Comparison of ENCODE assay signal across 12 cellular contexts in genomic region chr2:30481323-30481800, GRCh38. TPM values are rescaled to one million over a fixed set of nuclear protein-coding genes. Genes with fewer than 3 reads are reported as not detected.
DNase-seq lines count a peak whose midpoint lies in the region; ATAC-seq and TF ChIP-seq lines count a peak whose summit lies in the region.
"Had no signal": no experiment of that assay in that cellular context is flagged by ENCODE, and none has a peak within 500 bp of the region (broad histone marks: within the 10 kb centered on the region; RNA-seq: fewer than 3 reads in every experiment).

No MANE protein-coding gene starts in this region.

- ATAC-seq in stimulated activated effector memory CD8-positive, alpha-beta T cell treated with anti-CD3 and anti-CD28 coated beads, Interleukin-12 subunit alpha, Interleukin-12 subunit beta, amount 100 ng/mL, for 72 hours, result no peak
- no peak for ATAC-seq in GM18519 (IDR thresholded peaks at IDR 0.05; ENCODE audit: low FRiP score, unreplicated experiment)

- peaks cover 22% of the 10 kb centered on the region for H3K4me1 Mint-ChIP-seq in stimulated activated effector memory CD8-positive, alpha-beta T cell treated with anti-CD3 and anti-CD28 coated beads, Interleukin-12 subunit alpha, Interleukin-12 subunit beta, amount 100 ng/mL, for 72 hours
- H3K4me1 Mint-ChIP-seq in activated T-helper 2 cell treated with anti-CD3 and anti-CD28 coated beads, Interferon-gamma antibody, Interleukin-2, Interleukin-4, amounts not matched to agents 10 μg/mL and 5 μg/mL and 100 μg/mL, durations not matched to agents 14 hours and 24 hours and 36 hours (ENCODE audit: low read depth), result peaks cover 7% of the 10 kb centered on the region

- no peaks in the 10 kb centered on the region for H4K20me1 ChIP-seq in hepatocyte (ENCODE audit: insufficient read depth, poor library complexity, severe bottlenecking)

- no peak overlapping the region for H3K4me3 Mint-ChIP-seq in stimulated activated effector memory CD8-positive, alpha-beta T cell treated with anti-CD3 and anti-CD28 coated beads, Interleukin-12 subunit alpha, Interleukin-12 subunit beta, amount 100 ng/mL, for 72 hours
- no peak overlapping the region for H3K4me3 Mint-ChIP-seq in activated T-helper 2 cell treated with anti-CD3 and anti-CD28 coated beads, Interferon-gamma antibody, Interleukin-2, Interleukin-4, amounts not matched to agents 10 μg/mL and 5 μg/mL and 100 μg/mL, durations not matched to agents 14 hours and 24 hours and 36 hours (ENCODE audit: low read depth)

- no peak for TF ChIP-seq POLR2A in ovary (IDR thresholded peaks at IDR 0.05)

- H3K36me3 ChIP-seq in hepatocyte (replicated peaks; ENCODE audit: insufficient read depth, low read depth) (no peaks in the 10 kb centered on the region), ovary (no peaks in the 10 kb centered on the region)
- H3K36me3 ChIP-seq: tibial nerve had no signal

- no peaks in the 10 kb centered on the region for H3K27me3 ChIP-seq in hepatocyte
- no peaks in the 10 kb centered on the region for H3K27me3 ChIP-seq in ovary
- H3K27me3 ChIP-seq: tibial nerve had no signal

- peak; percentile 33 for DNase-seq in NCI-H2196 (lab: John Stamatoyannopoulos, UW; ENCODE audit: unreplicated experiment)
- no peak for DNase-seq in NCI-H2196 treated with DMSO at 0.1 percent for 48 hours (lab: John Stamatoyannopoulos, UW; ENCODE audit: unreplicated experiment)
- peak; percentile 77 for DNase-seq in SKM-1 treated with dmso at 0.1 percent for 144 hours (lab: John Stamatoyannopoulos, UW; ENCODE audit: unreplicated experiment)
- no peak for DNase-seq in hepatocyte (ENCODE audit: low spot score)
- no peak for DNase-seq in stimulated activated effector memory CD8-positive, alpha-beta T cell treated with anti-CD3 and anti-CD28 coated beads, Interleukin-12 subunit alpha, Interleukin-12 subunit beta, amount 100 ng/mL, for 72 hours (ENCODE audit: low spot score in 2 of 2)
- no peak for DNase-seq in ovary
- no peak for DNase-seq in activated T-helper 2 cell treated with anti-CD3 and anti-CD28 coated beads, Interferon-gamma antibody, Interleukin-2, Interleukin-4, amounts not matched to agents 10 μg/mL and 5 μg/mL and 100 μg/mL, durations not matched to agents 14 hours and 24 hours and 36 hours (ENCODE audit: low spot score)
- DNase-seq: activated effector memory CD4-positive, alpha-beta T cell treated with Interleukin-2 at 50 U/mL for 16 hours; NCI-H774; stimulated activated CD4-positive, alpha-beta T cell treated with anti-CD3 and anti-CD28 coated beads, Interleukin-4, amount 100 ng/mL, for 24 hours had no signal

- intact Hi-C loops in ovary (cut with DNase I), result loop anchor here in 1 of 4 donors (10.0 kb wide), 1 partner anchor 247 kb away; the partner anchor contains the start of gene LBH
- intact Hi-C loops in activated T-helper 2 cell treated with anti-CD3 and anti-CD28 coated beads, Interferon-gamma antibody, Interleukin-2, Interleukin-4, amounts not matched to agents 10 μg/mL and 5 μg/mL and 100 μg/mL, durations not matched to agents 14 hours and 24 hours and 36 hours (cut with micrococcal nuclease), result no loop called here

- no peaks in the 10 kb centered on the region for H3K27me3 Mint-ChIP-seq in activated T-helper 2 cell treated with anti-CD3 and anti-CD28 coated beads, Interferon-gamma antibody, Interleukin-2, Interleukin-4, amounts not matched to agents 10 μg/mL and 5 μg/mL and 100 μg/mL, durations not matched to agents 14 hours and 24 hours and 36 hours (ENCODE audit: low read depth)

- no peaks in the 10 kb centered on the region for H3K9me3 Mint-ChIP-seq in stimulated activated effector memory CD8-positive, alpha-beta T cell treated with anti-CD3 and anti-CD28 coated beads, Interleukin-12 subunit alpha, Interleukin-12 subunit beta, amount 100 ng/mL, for 72 hours
- H3K9me3 Mint-ChIP-seq in activated T-helper 2 cell treated with anti-CD3 and anti-CD28 coated beads, Interferon-gamma antibody, Interleukin-2, Interleukin-4, amounts not matched to agents 10 μg/mL and 5 μg/mL and 100 μg/mL, durations not matched to agents 14 hours and 24 hours and 36 hours, result no peaks in the 10 kb centered on the region

- WGBS in hepatocyte (ENCODE audit: low lambda C conversion rate, missing lambda C conversion rate), result 77% methylated on average over 3 of the region's 3 CpGs
- WGBS in ovary, 3 donors, result 81 to 83% (median 83%) methylated on average over 3 of the region's 3 CpGs

- peaks cover 42% of the 10 kb centered on the region for H3K79me2 ChIP-seq in hepatocyte

- H2AFZ ChIP-seq in hepatocyte, result no peak overlapping the region

- peaks cover 6% of the 10 kb centered on the region for H3K36me3 Mint-ChIP-seq in stimulated activated effector memory CD8-positive, alpha-beta T cell treated with anti-CD3 and anti-CD28 coated beads, Interleukin-12 subunit alpha, Interleukin-12 subunit beta, amount 100 ng/mL, for 72 hours
- H3K36me3 Mint-ChIP-seq in activated T-helper 2 cell treated with anti-CD3 and anti-CD28 coated beads, Interferon-gamma antibody, Interleukin-2, Interleukin-4, amounts not matched to agents 10 μg/mL and 5 μg/mL and 100 μg/mL, durations not matched to agents 14 hours and 24 hours and 36 hours (ENCODE audit: low read depth), result peaks cover 5% of the 10 kb centered on the region

- TF ChIP-seq CTCF in hepatocyte (IDR thresholded peaks at IDR 0.05; ENCODE audit: poor library complexity) (no peak), ovary (IDR thresholded peaks at IDR 0.05) (no peak)

- H3K4me2 ChIP-seq in hepatocyte, result peak overlapping the region; percentile 3

- no peak for TF ChIP-seq EP300 in ovary (IDR thresholded peaks at IDR 0.05)

- H3K27ac ChIP-seq in hepatocyte (peak overlapping the region; percentile 33), ovary (no peak overlapping the region)
- H3K27ac ChIP-seq: tibial nerve had no signal

- no peaks in the 10 kb centered on the region for H3K9me3 ChIP-seq in hepatocyte (ENCODE audit: low read depth)
- no peaks in the 10 kb centered on the region for H3K9me3 ChIP-seq in ovary
- H3K9me3 ChIP-seq: tibial nerve had no signal

- peak overlapping the region; percentile 11 for H3K27ac Mint-ChIP-seq in stimulated activated effector memory CD8-positive, alpha-beta T cell treated with anti-CD3 and anti-CD28 coated beads, Interleukin-12 subunit alpha, Interleukin-12 subunit beta, amount 100 ng/mL, for 72 hours
- H3K27ac Mint-ChIP-seq in activated T-helper 2 cell treated with anti-CD3 and anti-CD28 coated beads, Interferon-gamma antibody, Interleukin-2, Interleukin-4, amounts not matched to agents 10 μg/mL and 5 μg/mL and 100 μg/mL, durations not matched to agents 14 hours and 24 hours and 36 hours, result no peak overlapping the region

- H3K4me3 ChIP-seq in hepatocyte (no peak overlapping the region), ovary (no peak overlapping the region)
- H3K4me3 ChIP-seq: tibial nerve had no signal

- no peaks in the 10 kb centered on the region for H3K9me2 ChIP-seq in hepatocyte (replicated peaks; ENCODE audit: insufficient read depth)

- H3K4me1 ChIP-seq in hepatocyte (ENCODE audit: insufficient read depth) (peaks cover 4% of the 10 kb centered on the region), ovary (ENCODE audit: insufficient read depth) (peaks cover 4% of the 10 kb centered on the region)
- H3K4me1 ChIP-seq: tibial nerve had no signal

RNA-seq across cellular contexts. Expression of gene LCLAT1, which starts 34.3 kb away (rescaled TPM):
- total RNA-seq in hepatocyte, result 13.6 and 15.4 TPM in 2 replicates
- 9.8 and 10.1 TPM in 2 replicates for polyA plus RNA-seq in hepatocyte
- total RNA-seq in ovary, result 10 to 100 TPM; 10.7 to 26.5 (median 22.8) TPM
- 1 to 10 TPM; 3.2 to 7.4 TPM for polyA plus RNA-seq in ovary
- 24.6 and 28.9 TPM in 2 replicates for total RNA-seq in activated T-helper 2 cell treated with anti-CD3 and anti-CD28 coated beads, Interferon-gamma antibody, Interleukin-2, Interleukin-4, amounts not matched to agents 10 μg/mL and 5 μg/mL and 100 μg/mL, durations not matched to agents 14 hours and 24 hours and 36 hours

Comparison
In these comparisons a context has a peak if more than half of its experiments do, and no peak if none do; other contexts are left out.
1. DNase-seq: peak in NCI-H2196 (single experiment) and SKM-1 treated with dmso at 0.1 percent for 144 hours (single experiment); none in NCI-H2196 treated with DMSO at 0.1 percent for 48 hours (single experiment), hepatocyte (single experiment), stimulated activated effector memory CD8-positive, alpha-beta T cell treated with anti-CD3 and anti-CD28 coated beads, Interleukin-12 subunit alpha, Interleukin-12 subunit beta, amount 100 ng/mL, for 72 hours (0 of 2), ovary (0 of 5) and activated T-helper 2 cell treated with anti-CD3 and anti-CD28 coated beads, Interferon-gamma antibody, Interleukin-2, Interleukin-4, amounts not matched to agents 10 μg/mL and 5 μg/mL and 100 μg/mL, durations not matched to agents 14 hours and 24 hours and 36 hours (single experiment).